17 cellular contexts compared by ENCODE assay signal in the genomic region with DNA sequence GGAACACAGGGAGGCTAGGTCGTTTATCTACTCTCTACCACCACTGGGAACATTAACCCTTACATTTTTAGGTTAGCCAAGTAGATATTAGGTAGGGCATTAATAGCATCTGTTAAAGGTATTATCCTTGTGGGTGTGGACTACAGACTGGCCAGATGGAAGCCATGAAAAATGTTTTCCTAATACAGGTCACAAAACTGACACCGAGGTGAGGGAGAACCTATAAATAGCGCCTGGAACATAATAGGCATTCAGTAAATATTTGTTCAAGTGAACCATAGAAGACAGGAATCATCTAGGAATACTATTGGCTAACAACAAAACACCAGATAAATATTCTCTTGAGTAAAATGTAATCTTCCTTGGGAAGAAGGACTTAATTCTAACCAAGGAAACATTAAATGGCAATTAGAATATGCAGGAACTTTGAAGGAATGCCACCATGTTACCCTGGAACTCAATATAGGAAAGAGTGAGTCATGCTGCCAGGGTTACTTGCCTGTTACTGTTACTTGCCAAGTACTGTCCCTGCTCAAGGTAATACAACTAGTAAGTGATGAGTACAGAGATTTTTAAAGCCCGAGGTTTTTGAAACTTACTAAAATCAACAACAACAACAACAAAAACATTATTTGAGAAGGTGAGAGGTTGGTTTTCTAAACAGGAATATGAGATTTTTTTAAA.
"Had no signal": no experiment of that assay in that cellular context is flagged by ENCODE, and none has a peak within 500 bp of the region (broad histone marks: within the 10 kb centered on the region; RNA-seq: fewer than 3 reads in every experiment).

No MANE protein-coding gene starts in this region.

- H3K4me3 Mint-ChIP-seq: endodermal cell; naive thymus-derived CD4-positive, alpha-beta T cell; nephron progenitor cell had no signal

- H3K4me3 ChIP-seq: colonic mucosa, gastroesophageal sphincter, right atrium auricular region, smooth muscle cell had no signal

- H3K79me2 ChIP-seq: parathyroid adenoma had no signal

- H3K27me3 ChIP-seq: colonic mucosa, gastroesophageal sphincter, right atrium auricular region had no signal

- H3K27ac ChIP-seq: colonic mucosa, gastroesophageal sphincter, parathyroid adenoma, right atrium auricular region had no signal

- H3K36me3 Mint-ChIP-seq: naive thymus-derived CD4-positive, alpha-beta T cell had no signal

- H3K4me1 ChIP-seq: colonic mucosa, gastroesophageal sphincter, parathyroid adenoma, right atrium auricular region had no signal

- H3K4me2 ChIP-seq: smooth muscle cell had no signal

- H3K27ac Mint-ChIP-seq: endodermal cell; naive thymus-derived CD4-positive, alpha-beta T cell; nephron progenitor cell had no signal

- DNase-seq: colonic mucosa; dermis blood vessel endothelial cell; effector CD4-positive, alpha-beta T cell; endodermal cell; glutamatergic neuron; kidney; left colon; naive thymus-derived CD4-positive, alpha-beta T cell; nephron progenitor cell; stimulated activated CD4-positive, alpha-beta T cell treated with anti-CD3 and anti-CD28 coated beads, Interleukin-2, amount 100 ng/mL, for 48 hours; stimulated activated naive CD4-positive, alpha-beta T cell treated with Interleukin-2 at 50 U/mL for 16 hours; trophoblast cell had no signal

- H3K27me3 Mint-ChIP-seq: naive thymus-derived CD4-positive, alpha-beta T cell had no signal

- H3K9me3 Mint-ChIP-seq: endodermal cell had no signal

- H3K4me1 Mint-ChIP-seq: endodermal cell; naive thymus-derived CD4-positive, alpha-beta T cell; nephron progenitor cell had no signal

- H3K9ac ChIP-seq: parathyroid adenoma had no signal

- H3K36me3 ChIP-seq: colonic mucosa, gastroesophageal sphincter, right atrium auricular region had no signal

- H3K9me3 ChIP-seq: colonic mucosa, gastroesophageal sphincter had no signal

- ATAC-seq: esophagus mucosa; gastroesophageal sphincter; left colon; naive thymus-derived CD4-positive, alpha-beta T cell had no signal

- H2AFZ ChIP-seq: parathyroid adenoma had no signal

- FAIRE-seq: kidney had no signal
